Comparison of ENCODE assay signal across 9 cellular contexts in genomic region chr2:200814276-200814815, GRCh38. TPM values are rescaled to one million over a fixed set of nuclear protein-coding genes. Genes with fewer than 3 reads are reported as not detected.
DNase-seq lines count a peak whose midpoint lies in the region; ATAC-seq and TF ChIP-seq lines count a peak whose summit lies in the region.
"Had no signal": no experiment of that assay in that cellular context is flagged by ENCODE, and none has a peak within 500 bp of the region (broad histone marks: within the 10 kb centered on the region; RNA-seq: fewer than 3 reads in every experiment).

No MANE protein-coding gene starts in this region.

- H3K36me3 ChIP-seq in DOHH2 (ENCODE audit: control insufficient read depth, low read length) (peaks cover 72% of the 10 kb centered on the region), neuronal stem cell (replicated peaks in 1 of 2; ENCODE audit: control insufficient read depth in 2 of 2, insufficient read depth in 2 of 2, low read length in 2 of 2) (peaks cover 31 to 65% of the 10 kb centered on the region in 2 donors), upper lobe of left lung (peaks cover 36 to 58% (median 51%) of the 10 kb centered on the region in 4 donors)

- no peaks in the 10 kb centered on the region for H3K27me3 ChIP-seq in DOHH2 (ENCODE audit: control insufficient read depth, low read length)
- H3K27me3 ChIP-seq in neuronal stem cell (ENCODE audit: control insufficient read depth in 3 of 3, insufficient read depth in 3 of 3, low read depth in 1 of 3, low read length in 3 of 3), result no peaks in the 10 kb centered on the region
- H3K27me3 ChIP-seq in upper lobe of left lung, result no peaks in the 10 kb centered on the region

- no peak overlapping the region for H4K8ac ChIP-seq in neuronal stem cell (ENCODE audit: low read depth, low read length)

- ATAC-seq in HG02870 (IDR thresholded peaks at IDR 0.05; ENCODE audit: unreplicated experiment), result peak; percentile 40
- no peak for ATAC-seq in GM18498 (IDR thresholded peaks at IDR 0.05; ENCODE audit: unreplicated experiment)
- no peak for ATAC-seq in upper lobe of left lung (ENCODE audit: low FRiP score in 2 of 2)

- no peak overlapping the region for H3K27ac ChIP-seq in DOHH2 (ENCODE audit: low read depth, low read length)
- no peak overlapping the region for H3K27ac ChIP-seq in neuronal stem cell (replicated peaks; ENCODE audit: low read length)
- no peak overlapping the region for H3K27ac ChIP-seq in upper lobe of left lung

- TF ChIP-seq POLR2A in upper lobe of left lung (IDR thresholded peaks at IDR 0.05), result no peak

- H2AK5ac ChIP-seq in neuronal stem cell (ENCODE audit: low read depth, low read length), result no peak overlapping the region

- H3K4me2 ChIP-seq in DOHH2 (ENCODE audit: low read length), result peak overlapping the region; percentile 87; the same call in 1 of the 2 replicates
- no peak overlapping the region for H3K4me2 ChIP-seq in neuronal stem cell (ENCODE audit: insufficient read depth, low read length, poor library complexity, severe bottlenecking)

- no peak overlapping the region for H2BK120ac ChIP-seq in neuronal stem cell (ENCODE audit: low read depth, low read length)

- H3K27ac Mint-ChIP-seq in activated naive CD8-positive, alpha-beta T cell treated with anti-CD3 and anti-CD28 coated beads for 36 hours, result peak overlapping the region; percentile 92
- H3K27ac Mint-ChIP-seq in nephron progenitor cell, result no peak overlapping the region

- peak; percentile 43 for DNase-seq in activated naive CD8-positive, alpha-beta T cell treated with anti-CD3 and anti-CD28 coated beads for 36 hours
- DNase-seq in nephron progenitor cell (no peak), hypothalamus (lab: John Stamatoyannopoulos, UW) (no peak), neuronal stem cell (ENCODE audit: low spot score) (no peak), upper lobe of left lung (no peak)
- DNase-seq: NCI-H1930 had no signal

- H4K91ac ChIP-seq in neuronal stem cell (ENCODE audit: low read depth, low read length, poor library complexity), result no peak overlapping the region

- no peak overlapping the region for H3K9ac ChIP-seq in neuronal stem cell (ENCODE audit: low read depth, low read length, poor library complexity)

- H2BK15ac ChIP-seq in neuronal stem cell (ENCODE audit: low read length), result no peak overlapping the region

- H3K4me3 ChIP-seq in DOHH2 (ENCODE audit: low read length), result no peak overlapping the region
- H3K4me3 ChIP-seq in neuronal stem cell (ENCODE audit: low read length in 2 of 2), result no peak overlapping the region
- H3K4me3 ChIP-seq in upper lobe of left lung, result peak overlapping the region in 1 of 4 donors; percentile 86

- H3K4ac ChIP-seq in neuronal stem cell (ENCODE audit: low read length), result no peak overlapping the region

- no peaks in the 10 kb centered on the region for H3K9me2 ChIP-seq in DOHH2 (replicated peaks; ENCODE audit: control insufficient read depth, low read length)

- peaks cover 66% of the 10 kb centered on the region for H3K4me1 Mint-ChIP-seq in activated naive CD8-positive, alpha-beta T cell treated with anti-CD3 and anti-CD28 coated beads for 36 hours
- peaks cover 49% of the 10 kb centered on the region for H3K4me1 Mint-ChIP-seq in nephron progenitor cell

- H2BK5ac ChIP-seq in neuronal stem cell (ENCODE audit: low read length), result no peak overlapping the region

- no peak overlapping the region for H3K23ac ChIP-seq in neuronal stem cell (ENCODE audit: low read depth, low read length, poor library complexity)

- peaks cover 24% of the 10 kb centered on the region for H3K4me1 ChIP-seq in DOHH2 (ENCODE audit: control insufficient read depth, low read length)
- peaks cover 4 to 10% of the 10 kb centered on the region in 2 donors for H3K4me1 ChIP-seq in neuronal stem cell (ENCODE audit: control insufficient read depth in 2 of 2, insufficient read depth in 1 of 2, low read depth in 1 of 2, low read length in 2 of 2)
- H3K4me1 ChIP-seq in upper lobe of left lung, result peaks cover 36 to 44% (median 38%) of the 10 kb centered on the region in 4 donors

- H3K18ac ChIP-seq in neuronal stem cell (ENCODE audit: low read length), result no peak overlapping the region

- TF ChIP-seq EP300 in upper lobe of left lung (IDR thresholded peaks at IDR 0.05), result no peak

- peaks cover 51% of the 10 kb centered on the region for H3K79me2 ChIP-seq in DOHH2 (ENCODE audit: control insufficient read depth, low read length)

- H3K36me3 Mint-ChIP-seq in activated naive CD8-positive, alpha-beta T cell treated with anti-CD3 and anti-CD28 coated beads for 36 hours, result peaks cover 62% of the 10 kb centered on the region
- H3K36me3 Mint-ChIP-seq in nephron progenitor cell (ENCODE audit: low read depth), result peaks cover 56% of the 10 kb centered on the region

- no peak overlapping the region for H3K14ac ChIP-seq in neuronal stem cell (ENCODE audit: low read length)

- H3K4me3 Mint-ChIP-seq in activated naive CD8-positive, alpha-beta T cell treated with anti-CD3 and anti-CD28 coated beads for 36 hours, result peak overlapping the region; percentile 99
- peak overlapping the region; percentile 47 for H3K4me3 Mint-ChIP-seq in nephron progenitor cell

- no peak overlapping the region for H2BK12ac ChIP-seq in neuronal stem cell (ENCODE audit: low read length)

- WGBS in neuronal stem cell (ENCODE audit: extremely low coverage in 2 of 2, insufficient read length in 2 of 2, insufficient replicate concordance in 1 of 2), 2 donors, result no CpG with 5 or more reads among the region's 3 CpGs
- WGBS in upper lobe of left lung, 2 donors, result 70 to 75% methylated on average over 3 of the region's 3 CpGs

- peaks cover 2% of the 10 kb centered on the region for H3K79me1 ChIP-seq in neuronal stem cell (ENCODE audit: low read depth, low read length)

- no peak overlapping the region for H2AFZ ChIP-seq in neuronal stem cell (ENCODE audit: low read length)

- TF ChIP-seq CTCF in DOHH2 (IDR thresholded peaks at IDR 0.05; ENCODE audit: low read depth, low read length, poor library complexity, severe bottlenecking) (no peak), nephron progenitor cell (IDR thresholded peaks at IDR 0.05) (no peak), upper lobe of left lung (IDR thresholded peaks at IDR 0.05) (no peak)

- no peaks in the 10 kb centered on the region for H3K9me3 ChIP-seq in DOHH2 (ENCODE audit: control insufficient read depth, insufficient read depth, low read length)
- H3K9me3 ChIP-seq in neuronal stem cell (replicated peaks in 1 of 2; ENCODE audit: control insufficient read depth in 2 of 2, insufficient read depth in 1 of 2, low read depth in 1 of 2, low read length in 2 of 2), result no peaks in the 10 kb centered on the region
- H3K9me3 ChIP-seq in upper lobe of left lung, result no peaks in the 10 kb centered on the region

- H3F3A ChIP-seq in DOHH2 (ENCODE audit: control insufficient read depth, insufficient read depth), result no peaks in the 10 kb centered on the region; the same call in none of the 2 replicates

- H4K20me1 ChIP-seq in DOHH2 (ENCODE audit: control insufficient read depth, insufficient read depth, low read depth, low read length), result peaks cover 24% of the 10 kb centered on the region

- no peaks in the 10 kb centered on the region for H3K27me3 Mint-ChIP-seq in activated naive CD8-positive, alpha-beta T cell treated with anti-CD3 and anti-CD28 coated beads for 36 hours
- no peaks in the 10 kb centered on the region for H3K27me3 Mint-ChIP-seq in nephron progenitor cell (ENCODE audit: low read depth, poor library complexity)

- H3K9me3 Mint-ChIP-seq in activated naive CD8-positive, alpha-beta T cell treated with anti-CD3 and anti-CD28 coated beads for 36 hours, result no peaks in the 10 kb centered on the region
- no peaks in the 10 kb centered on the region for H3K9me3 Mint-ChIP-seq in nephron progenitor cell

RNA-seq across cellular contexts. Expression of gene BZW1, which starts 2.6 kb away (rescaled TPM):
- 100 to 1,000 TPM; 549 to 557 TPM for total RNA-seq in activated naive CD8-positive, alpha-beta T cell treated with anti-CD3 and anti-CD28 coated beads for 36 hours
- polyA plus RNA-seq in neuronal stem cell (2013, experiment 1 of 2), result 167 TPM
- polyA plus RNA-seq in neuronal stem cell (2013, experiment 2 of 2), result 170 TPM
- total RNA-seq in upper lobe of left lung, result 100 to 1,000 TPM in 4 of 6 donors, 10 to 100 TPM in 2; 80.7 to 327 (median 160) TPM

RNA-seq across cellular contexts. Expression of gene CLK1, which starts 50.1 kb away (rescaled TPM):
- total RNA-seq in activated naive CD8-positive, alpha-beta T cell treated with anti-CD3 and anti-CD28 coated beads for 36 hours, result 10 to 100 TPM; 64.5 to 70.2 TPM
- polyA plus RNA-seq in neuronal stem cell (2013, experiment 1 of 2), result 72.0 TPM
- 71.3 TPM for polyA plus RNA-seq in neuronal stem cell (2013, experiment 2 of 2)
- total RNA-seq in upper lobe of left lung, result 100 to 1,000 TPM in 2 of 6 donors, 10 to 100 TPM in 4; 89.2 to 383 (median 95.9) TPM
